In genomic region chr2:49860170-49860569, GRCh38 we compare ENCODE assay signal across 17 cellular contexts.
DNase-seq lines count a peak whose midpoint lies in the region; ATAC-seq and TF ChIP-seq lines count a peak whose summit lies in the region.
"Had no signal": no experiment of that assay in that cellular context is flagged by ENCODE, and none has a peak within 500 bp of the region (broad histone marks: within the 10 kb centered on the region; RNA-seq: fewer than 3 reads in every experiment).

No MANE protein-coding gene starts in this region.

- peak overlapping the region; percentile 62 for H3K4me2 ChIP-seq in neural cell (ENCODE audit: low read length)
- H3K4me2 ChIP-seq: A549; BLaER1 treated with 17β-estradiol and CSF1 and Interleukin-3, amounts not matched to agents 10 nM and 100 nM had no signal

- no peak for TF ChIP-seq RAD21 in neural cell (conservative IDR thresholded peaks at IDR 0.05)

- H3K27me3 ChIP-seq in right cardiac atrium (ENCODE audit: control insufficient read depth, insufficient read depth) = no peaks in the 10 kb centered on the region
- no peaks in the 10 kb centered on the region for H3K27me3 ChIP-seq in heart left ventricle
- no peaks in the 10 kb centered on the region for H3K27me3 ChIP-seq in neural cell (ENCODE audit: insufficient read depth, low read depth, low read length)
- H3K27me3 ChIP-seq: BLaER1 treated with 17β-estradiol and CSF1 and Interleukin-3, amounts not matched to agents 10 nM and 100 nM had no signal

- intact Hi-C loops in Right ventricle myocardium superior (cut with DNase I) = no loop called here
- intact Hi-C loops in right cardiac atrium (cut with DNase I) = no loop called here
- intact Hi-C loops in heart left ventricle (cut with DNase I) = no loop called here
- intact Hi-C loops in Right ventricle myocardium inferior (cut with DNase I) = no loop called here

- TF ChIP-seq CTCF in heart left ventricle (IDR thresholded peaks at IDR 0.05) = no peak
- TF ChIP-seq CTCF in neural cell (IDR thresholded peaks at IDR 0.05; ENCODE audit: poor library complexity, severe bottlenecking) = no peak

- no peaks in the 10 kb centered on the region for H3K79me2 ChIP-seq in neural cell (replicated peaks; ENCODE audit: insufficient read depth, low read length)

- ATAC-seq in Right ventricle myocardium superior (ENCODE audit: poor library complexity) (peak; percentile 62), right cardiac atrium (no peak), heart left ventricle (peak in 3 of 4 donors; percentile 20 to 40 (median 39)), Right ventricle myocardium inferior (no peak)
- ATAC-seq: A549; CD8-positive, alpha-beta T cell had no signal

- 41% methylated on average over 2 of the region's 2 CpGs for WGBS in right cardiac atrium
- WGBS in heart left ventricle, 4 donors = 19 to 26% (median 24%) methylated on average over 2 of the region's 2 CpGs

- H3K4me1 ChIP-seq in right cardiac atrium (ENCODE audit: control insufficient read depth, insufficient read depth, low read length) (no peaks in the 10 kb centered on the region), heart left ventricle (peaks cover 0 to 16% (median 0%) of the 10 kb centered on the region in 12 donors)
- H3K4me1 ChIP-seq: A549, Caco-2 had no signal

- DNase-seq in Right ventricle myocardium superior (no peak), right cardiac atrium (no peak), heart left ventricle (no peak), Right ventricle myocardium inferior (ENCODE audit: missing footprints) (no peak), islet precursor cell (no peak)
- DNase-seq: AML-193; Caco-2; Calu3; CD4-positive, alpha-beta T cell; CD8-positive, alpha-beta T cell; DMS79 treated with DMSO at 0.1 percent for 48 hours; GF-D8 had no signal

- peaks cover 4% of the 10 kb centered on the region for H3F3A ChIP-seq in neural cell (ENCODE audit: insufficient read depth, low read length, poor library complexity, severe bottlenecking)

- peak; percentile 82 for TF ChIP-seq EP300 in neural cell (conservative IDR thresholded peaks at IDR 0.05; ENCODE audit: poor library complexity, severe bottlenecking)

- H4K20me1 ChIP-seq in neural cell (ENCODE audit: insufficient read depth) = no peaks in the 10 kb centered on the region
- H4K20me1 ChIP-seq: BLaER1 treated with 17β-estradiol and CSF1 and Interleukin-3, amounts not matched to agents 10 nM and 100 nM had no signal

- no peak overlapping the region for H2AFZ ChIP-seq in neural cell (ENCODE audit: low read depth, low read length)

- no peak overlapping the region for H3K9ac ChIP-seq in neural cell (ENCODE audit: low read length)
- H3K9ac ChIP-seq: BLaER1 treated with 17β-estradiol and CSF1 and Interleukin-3, amounts not matched to agents 10 nM and 100 nM had no signal

- H3K36me3 ChIP-seq in heart left ventricle (no peaks in the 10 kb centered on the region), neural cell (ENCODE audit: insufficient read depth, low read length) (no peaks in the 10 kb centered on the region)
- H3K36me3 ChIP-seq: BLaER1 treated with 17β-estradiol and CSF1 and Interleukin-3, amounts not matched to agents 10 nM and 100 nM had no signal

- H3K27ac ChIP-seq in right cardiac atrium (ENCODE audit: low read length) (no peak overlapping the region), heart left ventricle (no peak overlapping the region), neural cell (ENCODE audit: low read length) (peak overlapping the region; percentile 41)
- H3K27ac ChIP-seq: 22Rv1; A549; BLaER1 treated with 17β-estradiol and CSF1 and Interleukin-3, amounts not matched to agents 10 nM and 100 nM; C4-2B had no signal

- no peaks in the 10 kb centered on the region for H3K9me3 ChIP-seq in right cardiac atrium (ENCODE audit: control insufficient read depth, low read length)
- H3K9me3 ChIP-seq in heart left ventricle = no peaks in the 10 kb centered on the region
- H3K9me3 ChIP-seq in neural cell (ENCODE audit: low read length) = no peaks in the 10 kb centered on the region
- H3K9me3 ChIP-seq: A549; BLaER1 treated with 17β-estradiol and CSF1 and Interleukin-3, amounts not matched to agents 10 nM and 100 nM; Caco-2 had no signal

- no peak overlapping the region for H3K4me3 ChIP-seq in right cardiac atrium (ENCODE audit: low read length)
- H3K4me3 ChIP-seq in heart left ventricle = no peak overlapping the region
- peak overlapping the region; percentile 5 for H3K4me3 ChIP-seq in neural cell (ENCODE audit: low read length)
- H3K4me3 ChIP-seq: A549; BLaER1 treated with 17β-estradiol and CSF1 and Interleukin-3, amounts not matched to agents 10 nM and 100 nM had no signal

- no peak for TF ChIP-seq POLR2A in heart left ventricle (IDR thresholded peaks at IDR 0.05)

- H3K9me2 ChIP-seq in neural cell (ENCODE audit: insufficient read depth, low read length) = no peaks in the 10 kb centered on the region

TF ChIP-seq in neural cell, 6 proteins besides CTCF, POLR2A, EP300 and RAD21:
- TF ChIP-seq SMC3 (conservative IDR thresholded peaks at IDR 0.05; ENCODE audit: poor library complexity) (peak; percentile 18), TAF1 (IDR thresholded peaks at IDR 0.05; ENCODE audit: low read depth) (no peak), EZH2 (IDR thresholded peaks at IDR 0.05; ENCODE audit: borderline replicate concordance, insufficient read depth, low read length, poor library complexity, severe bottlenecking) (no peak), POLR2AphosphoS5 (IDR thresholded peaks at IDR 0.05) (peak; percentile 67), MXI1 (conservative IDR thresholded peaks at IDR 0.05; ENCODE audit: poor library complexity, severe bottlenecking) (no peak)
- TF ChIP-seq, protein P1, sequence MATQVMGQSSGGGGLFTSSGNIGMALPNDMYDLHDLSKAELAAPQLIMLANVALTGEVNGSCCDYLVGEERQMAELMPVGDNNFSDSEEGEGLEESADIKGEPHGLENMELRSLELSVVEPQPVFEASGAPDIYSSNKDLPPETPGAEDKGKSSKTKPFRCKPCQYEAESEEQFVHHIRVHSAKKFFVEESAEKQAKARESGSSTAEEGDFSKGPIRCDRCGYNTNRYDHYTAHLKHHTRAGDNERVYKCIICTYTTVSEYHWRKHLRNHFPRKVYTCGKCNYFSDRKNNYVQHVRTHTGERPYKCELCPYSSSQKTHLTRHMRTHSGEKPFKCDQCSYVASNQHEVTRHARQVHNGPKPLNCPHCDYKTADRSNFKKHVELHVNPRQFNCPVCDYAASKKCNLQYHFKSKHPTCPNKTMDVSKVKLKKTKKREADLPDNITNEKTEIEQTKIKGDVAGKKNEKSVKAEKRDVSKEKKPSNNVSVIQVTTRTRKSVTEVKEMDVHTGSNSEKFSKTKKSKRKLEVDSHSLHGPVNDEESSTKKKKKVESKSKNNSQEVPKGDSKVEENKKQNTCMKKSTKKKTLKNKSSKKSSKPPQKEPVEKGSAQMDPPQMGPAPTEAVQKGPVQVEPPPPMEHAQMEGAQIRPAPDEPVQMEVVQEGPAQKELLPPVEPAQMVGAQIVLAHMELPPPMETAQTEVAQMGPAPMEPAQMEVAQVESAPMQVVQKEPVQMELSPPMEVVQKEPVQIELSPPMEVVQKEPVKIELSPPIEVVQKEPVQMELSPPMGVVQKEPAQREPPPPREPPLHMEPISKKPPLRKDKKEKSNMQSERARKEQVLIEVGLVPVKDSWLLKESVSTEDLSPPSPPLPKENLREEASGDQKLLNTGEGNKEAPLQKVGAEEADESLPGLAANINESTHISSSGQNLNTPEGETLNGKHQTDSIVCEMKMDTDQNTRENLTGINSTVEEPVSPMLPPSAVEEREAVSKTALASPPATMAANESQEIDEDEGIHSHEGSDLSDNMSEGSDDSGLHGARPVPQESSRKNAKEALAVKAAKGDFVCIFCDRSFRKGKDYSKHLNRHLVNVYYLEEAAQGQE (IDR thresholded peaks at IDR 0.05; ENCODE audit: borderline replicate concordance) = no peak

Comparison
In these comparisons a context has a peak if more than half of its experiments do, and no peak if none do; other contexts are left out.
1. ATAC-seq: peak in Right ventricle myocardium superior (single experiment) and heart left ventricle (3 of 4); none in right cardiac atrium (0 of 2) and Right ventricle myocardium inferior (single experiment).